Comparison of ENCODE assay signal across 14 cellular contexts in genomic region chr1:54378157-54378883, GRCh38. TPM values are rescaled to one million over a fixed set of nuclear protein-coding genes. Genes with fewer than 3 reads are reported as not detected.
DNase-seq lines count a peak whose midpoint lies in the region; ATAC-seq and TF ChIP-seq lines count a peak whose summit lies in the region.
"Had no signal": no experiment of that assay in that cellular context is flagged by ENCODE, and none has a peak within 500 bp of the region (broad histone marks: within the 10 kb centered on the region; RNA-seq: fewer than 3 reads in every experiment).

No MANE protein-coding gene starts in this region.

- no peaks in the 10 kb centered on the region for H3K27me3 ChIP-seq in IMR-90 (ENCODE audit: control insufficient read depth, insufficient read depth, low read length)
- no peaks in the 10 kb centered on the region for H3K27me3 ChIP-seq in sigmoid colon
- H3K27me3 ChIP-seq: ascending aorta, tibial artery had no signal

- H3K56ac ChIP-seq in IMR-90 (ENCODE audit: extremely low read depth, insufficient read depth, low read length), result no peak overlapping the region

- peak; percentile 62 for DNase-seq in D341Med (ENCODE audit: low spot score)
- DNase-seq in IMR-90, result no peak
- peak; percentile 69 for DNase-seq in endothelial cell (ENCODE audit: low spot score)
- DNase-seq in neural crest cell (ENCODE audit: low read depth, low spot score), result peak; percentile 81
- DNase-seq in sigmoid colon, result no peak
- DNase-seq in RKO (ENCODE audit: low spot score), result no peak
- no peak for DNase-seq in germinal center (ENCODE audit: low spot score)
- DNase-seq in NCI-H2029 (lab: John Stamatoyannopoulos, UW), result no peak
- DNase-seq: kidney, NCI-H1694, psoas muscle, T-helper 1 cell, tibial artery had no signal

- no peak for ATAC-seq in IMR-90 (ENCODE audit: low read depth)
- ATAC-seq: psoas muscle had no signal

- H3K18ac ChIP-seq in IMR-90 (ENCODE audit: low read depth, low read length), result no peak overlapping the region

- no peak overlapping the region for H2AFZ ChIP-seq in IMR-90 (replicated peaks; ENCODE audit: low read length, poor library complexity)

- H3K9ac ChIP-seq in IMR-90 (ENCODE audit: low read depth, low read length), result no peak overlapping the region

- TF ChIP-seq POLR2A in IMR-90 (IDR thresholded peaks at IDR 0.05; ENCODE audit: low read depth, low read length) (no peak), sigmoid colon (IDR thresholded peaks at IDR 0.05) (no peak)

- CTCF ChIA-PET in IMR-90 (lab: Yijun Ruan, JAX), result no interaction called here

- 58% methylated on average over 7 of the region's 17 CpGs; no CpG with 5 or more reads in 1 of the 2 experiments for WGBS in IMR-90 (ENCODE audit: extremely low coverage in 2 of 2, insufficient read length in 1 of 2), 2 experiments
- 73 to 93% methylated on average over 17 of the region's 17 CpGs for WGBS in sigmoid colon, 2 donors

- H3K27me3 Mint-ChIP-seq in endothelial cell (ENCODE audit: unreplicated experiment) (peaks cover 16% of the 10 kb centered on the region), neural crest cell (ENCODE audit: low read depth) (no peaks in the 10 kb centered on the region)

- H4K20me1 ChIP-seq in IMR-90 (ENCODE audit: insufficient read depth, low read length), result peaks cover 48% of the 10 kb centered on the region

- no peak overlapping the region for H2AK5ac ChIP-seq in IMR-90 (ENCODE audit: low read depth, low read length)

- H3K14ac ChIP-seq in IMR-90 (replicated peaks; ENCODE audit: low read depth, low read length), result no peak overlapping the region; the same call in 1 of the 2 replicates

- H3K9me3 ChIP-seq in IMR-90 (ENCODE audit: control insufficient read depth, insufficient read depth, low read length), result no peaks in the 10 kb centered on the region
- no peaks in the 10 kb centered on the region for H3K9me3 ChIP-seq in sigmoid colon
- H3K9me3 ChIP-seq: ascending aorta, psoas muscle, tibial artery had no signal

- no peaks in the 10 kb centered on the region for H3K9me3 Mint-ChIP-seq in endothelial cell (ENCODE audit: unreplicated experiment)
- H3K9me3 Mint-ChIP-seq in neural crest cell, result no peaks in the 10 kb centered on the region

- peak overlapping the region; percentile 76; the same call in 1 of the 2 replicates for H2BK20ac ChIP-seq in IMR-90 (ENCODE audit: low read depth, low read length)

- peak overlapping the region; percentile 24; the same call in 1 of the 2 replicates for H4K91ac ChIP-seq in IMR-90 (ENCODE audit: insufficient read depth, low read depth, low read length)

- no peak for TF ChIP-seq EP300 in sigmoid colon (IDR thresholded peaks at IDR 0.05)

- H3K4me1 ChIP-seq in IMR-90 (ENCODE audit: control insufficient read depth, insufficient read depth, low read length) (peaks cover 20% of the 10 kb centered on the region), sigmoid colon (peaks cover 0 to 73% (median 69%) of the 10 kb centered on the region in 4 donors)

- peaks cover 27 to 78% of the 10 kb centered on the region in 2 experiments; a peak in 3 of 4 replicates for H3K79me1 ChIP-seq in IMR-90 (ENCODE audit: low read depth in 1 of 2, low read length in 2 of 2)

- no peak for TF ChIP-seq CTCF in IMR-90 (conservative IDR thresholded peaks at IDR 0.05; ENCODE audit: low read depth, low read length)
- no peak for TF ChIP-seq CTCF in endothelial cell (IDR thresholded peaks at IDR 0.05; ENCODE audit: unreplicated experiment)
- no peak for TF ChIP-seq CTCF in neural crest cell (conservative IDR thresholded peaks at IDR 0.05)
- no peak for TF ChIP-seq CTCF in sigmoid colon (IDR thresholded peaks at IDR 0.05)

- H3K4me3 ChIP-seq in IMR-90 (ENCODE audit: insufficient read depth, low read depth, low read length) (no peak overlapping the region), sigmoid colon (no peak overlapping the region)
- H3K4me3 ChIP-seq: ascending aorta, psoas muscle, tibial artery had no signal

- H2BK15ac ChIP-seq in IMR-90 (ENCODE audit: low read depth, low read length), result no peak overlapping the region

- in situ Hi-C loops in IMR-90 (cut with MboI; ENCODE audit: low sequenced_read_pairs), result no loop called here

- 0 out of 2 replicates have a peak overlapping the region, but pooled peaks have one; percentile 32 for H4K5ac ChIP-seq in IMR-90 (ENCODE audit: low read depth, low read length)

- no peak for TF ChIP-seq RAD21 in IMR-90 (IDR thresholded peaks at IDR 0.05; ENCODE audit: low read length)

- H2AK9ac ChIP-seq in IMR-90 (replicated peaks; ENCODE audit: low read depth, low read length, poor library complexity), result no peak overlapping the region

- H3K4ac ChIP-seq in IMR-90 (ENCODE audit: low read depth, low read length), result peak overlapping the region; percentile 35; the same call in 1 of the 2 replicates

- H3K23ac ChIP-seq in IMR-90 (ENCODE audit: low read depth, low read length), result no peak overlapping the region

- H3K27ac Mint-ChIP-seq in endothelial cell (ENCODE audit: unreplicated experiment), result peak overlapping the region; percentile 91
- peak overlapping the region; percentile 100 for H3K27ac Mint-ChIP-seq in neural crest cell (ENCODE audit: unreplicated experiment)

- H3K36me3 ChIP-seq in IMR-90 (ENCODE audit: control insufficient read depth, insufficient read depth, low read length), result peaks cover 30% of the 10 kb centered on the region
- no peaks in the 10 kb centered on the region for H3K36me3 ChIP-seq in sigmoid colon

- peaks cover 6% of the 10 kb centered on the region for H3K36me3 Mint-ChIP-seq in endothelial cell (ENCODE audit: low read depth, unreplicated experiment)
- H3K36me3 Mint-ChIP-seq in neural crest cell (ENCODE audit: low read depth), result no peaks in the 10 kb centered on the region

- POLR2A ChIA-PET in IMR-90 (lab: Charles Lee; ENCODE audit: unreplicated experiment), result no interaction called here

- H3K4me1 Mint-ChIP-seq in endothelial cell (ENCODE audit: unreplicated experiment), result peaks cover 71% of the 10 kb centered on the region
- peaks cover 61% of the 10 kb centered on the region for H3K4me1 Mint-ChIP-seq in neural crest cell

- no peak overlapping the region; a peak in 1 of 4 replicates for H4K8ac ChIP-seq in IMR-90 (ENCODE audit: low read depth in 2 of 2, low read length in 2 of 2)

- H2BK120ac ChIP-seq in IMR-90 (ENCODE audit: low read depth, low read length), result peak overlapping the region; percentile 46; the same call in 1 of the 2 replicates

- dilution Hi-C loops in IMR-90 (cut with HindIII; ENCODE audit: low sequenced_read_pairs, unreplicated experiment), result no loop called here

- no TSS peak for BruUV-seq in IMR-90 (replicated peaks; lab: Mats Ljungman, UMichigan)

- H3K27ac ChIP-seq in IMR-90 (ENCODE audit: insufficient read depth, low read length) (no peak overlapping the region), sigmoid colon (no peak overlapping the region)
- H3K27ac ChIP-seq: ascending aorta, psoas muscle had no signal

- intact Hi-C loops in IMR-90 (cut with micrococcal nuclease), result no loop called here
- intact Hi-C loops in sigmoid colon (cut with DNase I), result no loop called here

- H3K4me3 Mint-ChIP-seq in endothelial cell (ENCODE audit: unreplicated experiment), result peak overlapping the region; percentile 83
- peak overlapping the region; percentile 85 for H3K4me3 Mint-ChIP-seq in neural crest cell

- no peak overlapping the region for H3K4me2 ChIP-seq in IMR-90 (ENCODE audit: low read depth, low read length)

- H3K9me1 ChIP-seq in IMR-90 (ENCODE audit: insufficient read depth, low read length), result peaks cover 18% of the 10 kb centered on the region

- no peak overlapping the region for H2BK5ac ChIP-seq in IMR-90 (ENCODE audit: low read depth, low read length, poor library complexity, severe bottlenecking)

TF ChIP-seq in IMR-90, 13 proteins besides CTCF, POLR2A, EP300 and RAD21:
- TF ChIP-seq CEBPB (IDR thresholded peaks at IDR 0.05; ENCODE audit: low read depth, low read length) (no peak), MAFK (IDR thresholded peaks at IDR 0.05; ENCODE audit: low read depth, low read length) (no peak)

RNA-seq across cellular contexts. Expression of gene SSBP3, which starts 27.9 kb away (rescaled TPM):
- 9.7 and 10.9 TPM in 2 replicates for total RNA-seq in IMR-90 (2012; rRNA removed)
- 39.6 and 40.6 TPM in 2 replicates for polyA plus RNA-seq in IMR-90 (2012; rRNA removed)
- polyA plus RNA-seq in IMR-90 (2012; cell fraction: cytosol; rRNA removed), result 18.9 and 49.8 TPM in 2 replicates
- polyA plus RNA-seq in IMR-90 (2012; cell fraction: nucleus; rRNA removed; ENCODE audit: low replicate concordance), result 36.1 and 36.7 TPM in 2 replicates
- total RNA-seq in endothelial cell (ENCODE audit: unreplicated experiment), result 142 TPM
- total RNA-seq in neural crest cell, result 94.3 and 99.0 TPM in 2 replicates
- 10 to 100 TPM; 27.4 to 38.5 (median 34.8) TPM for total RNA-seq in sigmoid colon
- polyA plus RNA-seq in sigmoid colon, result 10 to 100 TPM; 40.1 to 62.5 (median 41.8) TPM

Comparison
In these comparisons a context has a peak if more than half of its experiments do, and no peak if none do; other contexts are left out.
1. DNase-seq: peak in D341Med (single experiment), endothelial cell (single experiment) and neural crest cell (single experiment); none in IMR-90 (single experiment), sigmoid colon (single experiment), RKO (single experiment), germinal center (single experiment) and NCI-H2029 (single experiment).